Comparison of ENCODE assay signal across 29 cellular contexts in genomic region chr11:40998888-40999287, GRCh38.
"Had no signal": no experiment of that assay in that cellular context is flagged by ENCODE, and none has a peak within 500 bp of the region (broad histone marks: within the 10 kb centered on the region; RNA-seq: fewer than 3 reads in every experiment).

No MANE protein-coding gene starts in this region.

- H3K4me1 Mint-ChIP-seq: immature natural killer cell; mesothelial cell of epicardium; naive B cell; natural killer cell; nephron progenitor cell; stimulated activated naive B cell treated with anti-CD40 and anti-IgM and Interleukin-4, amounts not matched to agents 10 μg/mL and 1 μg/mL and 100 μg/mL, for 72 hours had no signal

- H3K27me3 Mint-ChIP-seq: naive B cell; stimulated activated naive B cell treated with anti-CD40 and anti-IgM and Interleukin-4, amounts not matched to agents 10 μg/mL and 1 μg/mL and 100 μg/mL, for 72 hours had no signal

- ATAC-seq: natural killer cell; psoas muscle; right lobe of liver; stimulated activated naive B cell treated with anti-CD40 and anti-IgM and Interleukin-4, amounts not matched to agents 10 μg/mL and 1 μg/mL and 100 μg/mL, for 72 hours; stimulated activated naive CD8-positive, alpha-beta T cell treated with anti-CD3 and anti-CD28 coated beads, Interleukin-15, Interleukin-2, amounts not matched to agents 100 U/mL and 50 U/mL, for 24 hours had no signal

- H3K27ac Mint-ChIP-seq: immature natural killer cell; mesothelial cell of epicardium; naive B cell; natural killer cell; nephron progenitor cell; stimulated activated naive B cell treated with anti-CD40 and anti-IgM and Interleukin-4, amounts not matched to agents 10 μg/mL and 1 μg/mL and 100 μg/mL, for 72 hours had no signal

- H3K27ac ChIP-seq: left ventricle myocardium inferior, neutrophil, parathyroid adenoma, psoas muscle, right atrium auricular region, right lobe of liver, stomach, testis, thyroid gland, transverse colon, upper lobe of left lung, vagina had no signal

- H3K4me3 Mint-ChIP-seq: immature natural killer cell; mesothelial cell of epicardium; naive B cell; natural killer cell; nephron progenitor cell; stimulated activated naive B cell treated with anti-CD40 and anti-IgM and Interleukin-4, amounts not matched to agents 10 μg/mL and 1 μg/mL and 100 μg/mL, for 72 hours had no signal

- H3K4me2 ChIP-seq: smooth muscle cell had no signal

- H3K27me3 ChIP-seq: neutrophil, right atrium auricular region, right lobe of liver, stomach, testis, thyroid gland, transverse colon, upper lobe of left lung, vagina had no signal

- DNase-seq: hypothalamus; immature natural killer cell; left ventricle myocardium inferior; mesendoderm; naive B cell; natural killer cell; nephron progenitor cell; occipital lobe; psoas muscle; right lobe of liver; stimulated activated CD4-positive, alpha-beta T cell treated with anti-CD3 and anti-CD28 coated beads, Interleukin-1b, Interleukin-23, amount 100 ng/mL, for 48 hours; stimulated activated CD4-positive, alpha-beta T cell treated with anti-CD3 and anti-CD28 coated beads, Interleukin-2, amount 100 ng/mL, for 48 hours; stimulated activated CD4-positive, alpha-beta T cell treated with anti-CD3 and anti-CD28 coated beads, Interleukin-4, amount 100 ng/mL, for 4 hours; stimulated activated CD8-positive, alpha-beta memory T cell treated with anti-CD3 and anti-CD28 coated beads, Interleukin-4, amount 100 ng/mL, for 48 hours; stimulated activated naive B cell treated with anti-CD40 and anti-IgM and Interleukin-4, amounts not matched to agents 10 μg/mL and 1 μg/mL and 100 μg/mL, for 72 hours; stimulated activated naive CD8-positive, alpha-beta T cell treated with anti-CD3 and anti-CD28 coated beads, Interleukin-15, Interleukin-2, amounts not matched to agents 100 U/mL and 50 U/mL, for 24 hours; stomach; testis; thyroid gland; transverse colon; upper lobe of left lung had no signal

- H3K79me2 ChIP-seq: parathyroid adenoma had no signal

- H3K9me3 Mint-ChIP-seq: mesothelial cell of epicardium, nephron progenitor cell had no signal

- H2AFZ ChIP-seq: parathyroid adenoma had no signal

- H3K36me3 Mint-ChIP-seq: immature natural killer cell; mesothelial cell of epicardium; naive B cell; stimulated activated naive B cell treated with anti-CD40 and anti-IgM and Interleukin-4, amounts not matched to agents 10 μg/mL and 1 μg/mL and 100 μg/mL, for 72 hours had no signal

- H3K4me3 ChIP-seq: left ventricle myocardium inferior, lung, psoas muscle, right atrium auricular region, right lobe of liver, smooth muscle cell, stomach, testis, thyroid gland, transverse colon, upper lobe of left lung, vagina had no signal

- H3K36me3 ChIP-seq: left ventricle myocardium inferior, neutrophil, right atrium auricular region, right lobe of liver, stomach, thyroid gland, transverse colon, upper lobe of left lung, vagina had no signal

- H3K4me1 ChIP-seq: left ventricle myocardium inferior, parathyroid adenoma, psoas muscle, right atrium auricular region, right lobe of liver, stomach, testis, thyroid gland, transverse colon, upper lobe of left lung, vagina had no signal

- FAIRE-seq: islet of Langerhans had no signal

- H3K9me3 ChIP-seq: left ventricle myocardium inferior, neutrophil, psoas muscle, right atrium auricular region, right lobe of liver, stomach, testis, thyroid gland, transverse colon, upper lobe of left lung, vagina had no signal

- H3K9ac ChIP-seq: parathyroid adenoma had no signal
